In the genomic region with DNA sequence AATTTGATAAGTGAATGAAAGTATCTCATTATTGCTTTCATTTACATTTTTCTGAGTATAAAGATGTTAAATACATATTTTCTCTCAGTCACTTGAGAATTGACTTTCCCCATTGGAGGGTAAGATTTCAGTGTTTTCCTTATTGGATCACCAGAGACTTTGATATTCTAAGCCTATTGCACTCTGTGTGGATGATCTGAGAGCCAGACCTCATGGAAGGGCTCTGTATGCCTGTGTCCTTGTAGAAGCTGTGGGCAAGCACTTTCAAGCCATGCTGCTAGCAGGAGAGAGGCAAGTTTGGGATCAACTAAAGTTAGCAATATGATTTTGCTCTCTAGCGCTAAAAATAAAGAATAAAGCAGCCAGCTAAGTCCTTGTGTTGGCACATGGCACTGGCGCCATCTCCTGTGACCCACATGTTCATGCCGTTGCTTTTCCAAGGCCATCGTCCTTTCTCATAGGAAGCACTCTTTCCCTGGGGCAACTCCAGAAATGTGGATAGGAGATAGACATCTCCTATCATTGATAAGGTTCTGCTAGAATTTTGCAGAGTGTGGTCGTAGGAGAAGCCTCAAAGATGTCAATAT, we compare ENCODE assay signal across 20 cellular contexts.
DNase-seq lines count a peak whose midpoint lies in the region; ATAC-seq, FAIRE-seq and TF ChIP-seq lines count a peak whose summit lies in the region.
"Had no signal": no experiment of that assay in that cellular context is flagged by ENCODE, and none has a peak within 500 bp of the region (broad histone marks: within the 10 kb centered on the region; RNA-seq: fewer than 3 reads in every experiment).

No MANE protein-coding gene starts in this region.

- H3K9me3 ChIP-seq in OCI-LY3 (ENCODE audit: insufficient read depth, low read length) (no peaks in the 10 kb centered on the region), pancreas (no peaks in the 10 kb centered on the region), lower lobe of right lung (no peaks in the 10 kb centered on the region)
- H3K9me3 ChIP-seq: colonic mucosa, heart right ventricle, mucosa of descending colon had no signal

- no peak overlapping the region for H3K4me2 ChIP-seq in OCI-LY3 (ENCODE audit: low read length)

- TF ChIP-seq CTCF in GM13977 (IDR thresholded peaks at IDR 0.05; ENCODE audit: extremely low read depth, insufficient read depth, missing control alignments), result peak; percentile 7
- peak; percentile 4; the same call in 1 of the 2 replicates for TF ChIP-seq CTCF in OCI-LY3 (IDR thresholded peaks at IDR 0.05; ENCODE audit: low read depth, low read length)
- peak; percentile 34 for TF ChIP-seq CTCF in epithelial cell of esophagus (IDR thresholded peaks at IDR 0.05; ENCODE audit: insufficient read depth, low read depth, low read length, missing control alignments)
- no peak for TF ChIP-seq CTCF in pancreas (IDR thresholded peaks at IDR 0.05)
- no peak for TF ChIP-seq CTCF in lower lobe of right lung (IDR thresholded peaks at IDR 0.05)

- H3K27me3 ChIP-seq in OCI-LY3 (ENCODE audit: low read depth, low read length) (no peaks in the 10 kb centered on the region), pancreas (no peaks in the 10 kb centered on the region), lower lobe of right lung (ENCODE audit: low read depth) (no peaks in the 10 kb centered on the region)
- H3K27me3 ChIP-seq: colonic mucosa had no signal

- H3K9ac ChIP-seq in OCI-LY3 (ENCODE audit: low read length), result no peak overlapping the region

- no peak for DNase-seq in GM13977 (ENCODE audit: low spot score)
- DNase-seq in epithelial cell of esophagus (ENCODE audit: low read depth), result peak; percentile 40
- peak in 2 of 6 donors; percentile 27 to 42 for DNase-seq in pancreas
- no peak for DNase-seq in lower lobe of right lung
- DNase-seq: activated CD4-positive, CD25-positive, alpha-beta regulatory T cell; activated effector memory CD4-positive, alpha-beta T cell treated with anti-CD3 and anti-CD28 coated beads, Interleukin-2, amount 50 U/mL, for 16 hours; anterior cingulate cortex; CD4-positive, CD25-positive, alpha-beta regulatory T cell; colonic mucosa; heart right ventricle; mucosa of descending colon; NCI-H1694 treated with DMSO at 0.1 percent for 48 hours; NCI-H524 treated with DMSO at 0.1 percent for 48 hours; stimulated activated CD4-positive, alpha-beta T cell treated with anti-CD3 and anti-CD28 coated beads, Interleukin-4, amount 100 ng/mL, for 4 hours; T-helper 1 cell had no signal

- no peak overlapping the region for H2AFZ ChIP-seq in OCI-LY3 (ENCODE audit: low read depth, low read length)

- FAIRE-seq in pancreas (lab: Jason Lieb, UNC), result no peak
- FAIRE-seq: GM19239 had no signal

- no peaks in the 10 kb centered on the region for H3K79me2 ChIP-seq in OCI-LY3 (ENCODE audit: low read length)

- no peaks in the 10 kb centered on the region for H3K4me1 ChIP-seq in OCI-LY3 (ENCODE audit: low read length)
- H3K4me1 ChIP-seq in pancreas, result peaks cover 17 to 39% (median 21%) of the 10 kb centered on the region in 3 donors
- no peaks in the 10 kb centered on the region for H3K4me1 ChIP-seq in lower lobe of right lung
- H3K4me1 ChIP-seq: colonic mucosa, heart right ventricle had no signal

- H3K4me3 ChIP-seq in OCI-LY3 (ENCODE audit: low read length), result no peak overlapping the region
- H3K4me3 ChIP-seq in epithelial cell of esophagus (ENCODE audit: low read length), result no peak overlapping the region
- H3K4me3 ChIP-seq in pancreas, result no peak overlapping the region
- no peak overlapping the region for H3K4me3 ChIP-seq in lower lobe of right lung
- H3K4me3 ChIP-seq: colonic mucosa, heart right ventricle, mucosa of descending colon had no signal

- H3K27ac ChIP-seq in OCI-LY3 (ENCODE audit: low read length) (no peak overlapping the region), pancreas (peak overlapping the region in 2 of 4 donors; percentile 34 to 79), lower lobe of right lung (no peak overlapping the region)
- H3K27ac ChIP-seq: colonic mucosa, heart right ventricle, RWPE1 had no signal

- ATAC-seq in pancreas, result peak; percentile 56 to 77 (median 72)
- ATAC-seq in lower lobe of right lung, result no peak
- ATAC-seq in GM21367 (IDR thresholded peaks at IDR 0.05; ENCODE audit: unreplicated experiment), result no peak
- ATAC-seq in HG02763 (IDR thresholded peaks at IDR 0.05; ENCODE audit: unreplicated experiment), result no peak
- ATAC-seq: mucosa of descending colon had no signal

- no peaks in the 10 kb centered on the region for H4K20me1 ChIP-seq in OCI-LY3 (ENCODE audit: insufficient read depth, low read length)

- intact Hi-C loops in pancreas (cut with DNase I) (loop anchor here in 1 of 3 donors (10.0 kb wide), 1 partner anchor 64 kb away; no protein-coding TSS in a partner anchor), lower lobe of right lung (cut with DNase I) (no loop called here)

- WGBS in pancreas, 2 donors, result 32 to 38% methylated on average over 5 of the region's 5 CpGs

- H3K36me3 ChIP-seq in OCI-LY3 (replicated peaks; ENCODE audit: low read depth, low read length) (no peaks in the 10 kb centered on the region), pancreas (peaks cover 0 to 5% (median 0%) of the 10 kb centered on the region in 3 donors), lower lobe of right lung (no peaks in the 10 kb centered on the region)
- H3K36me3 ChIP-seq: colonic mucosa, heart right ventricle had no signal

- in situ Hi-C loops in GM13977 (cut with MboI; ENCODE audit: low pct_unique_long_range_greater_than_20kb, low sequenced_read_pairs, unreplicated experiment), result no loop called here

Comparison
In these comparisons a context has a peak if more than half of its experiments do, and no peak if none do; other contexts are left out.
1. CTCF ChIP-seq: peak in GM13977 (single experiment), OCI-LY3 (single experiment) and epithelial cell of esophagus (single experiment); none in pancreas (0 of 4) and lower lobe of right lung (single experiment).
2. ATAC-seq: peak in pancreas (4 of 4); none in lower lobe of right lung (0 of 2), GM21367 (single experiment) and HG02763 (single experiment).